21 cellular contexts compared by ENCODE assay signal in genomic region chr2:26491563-26492167, GRCh38. TPM values are rescaled to one million over a fixed set of nuclear protein-coding genes. Genes with fewer than 3 reads are reported as not detected.
"Had no signal": no experiment of that assay in that cellular context is flagged by ENCODE, and none has a peak within 500 bp of the region (broad histone marks: within the 10 kb centered on the region; RNA-seq: fewer than 3 reads in every experiment).

No MANE protein-coding gene starts in this region.

- H3K36me3 ChIP-seq: breast epithelium, heart right ventricle had no signal

- H3K27me3 ChIP-seq: breast epithelium, testis had no signal

- H3K9me3 ChIP-seq: breast epithelium, heart right ventricle, psoas muscle, testis had no signal

- DNase-seq: activated CD4-positive, alpha-beta T cell treated with anti-CD3 and anti-CD28 coated beads, Interleukin-2, amount 10 ng/mL, durations not matched to agents 7 days and 5 days; activated CD8-positive, alpha-beta T cell treated with anti-CD3 and anti-CD28 coated beads, Interleukin-2, amount 10 ng/mL, durations not matched to agents 7 days and 5 days; activated naive CD4-positive, alpha-beta T cell treated with anti-CD3 and anti-CD28 coated beads for 36 hours; activated T-cell treated with anti-CD3 and anti-CD28 coated beads, Interleukin-2, amount 50 U/mL, for 24 hours; anterior cingulate cortex; effector CD4-positive, alpha-beta T cell; heart right ventricle; immature natural killer cell; midbrain; nephron progenitor cell; occipital lobe; psoas muscle; stimulated activated CD4-positive, alpha-beta T cell treated with anti-CD3 and anti-CD28 coated beads, Interleukin-4, amount 100 ng/mL, for 4 hours; testis had no signal

- H3K4me1 ChIP-seq: breast epithelium, testis had no signal

- H3K27ac ChIP-seq: breast epithelium, coronary artery, heart right ventricle, psoas muscle, testis had no signal

- ATAC-seq: activated CD4-positive, CD25-positive, alpha-beta regulatory T cell treated with anti-CD3 and anti-CD28 coated beads, Interleukin-2, amount 50 U/mL, for 24 hours; activated CD8-positive, alpha-beta T cell treated with anti-CD3 and anti-CD28 coated beads, Interleukin-2, amount 10 ng/mL, durations not matched to agents 7 days and 5 days; esophagus mucosa; heart right ventricle; psoas muscle; sciatic nerve; stimulated activated memory B cell treated with anti-CD40 and anti-IgM and Interleukin-4, amounts not matched to agents 10 μg/mL and 1 μg/mL and 100 μg/mL, for 72 hours had no signal

- H3K4me3 ChIP-seq: breast epithelium, coronary artery, heart right ventricle, lung, psoas muscle, testis had no signal

RNA-seq across cellular contexts. Expression of gene OTOF, which starts 13.7 kb away (rescaled TPM):
- total RNA-seq: esophagus mucosa had no signal
